In the genomic region with DNA sequence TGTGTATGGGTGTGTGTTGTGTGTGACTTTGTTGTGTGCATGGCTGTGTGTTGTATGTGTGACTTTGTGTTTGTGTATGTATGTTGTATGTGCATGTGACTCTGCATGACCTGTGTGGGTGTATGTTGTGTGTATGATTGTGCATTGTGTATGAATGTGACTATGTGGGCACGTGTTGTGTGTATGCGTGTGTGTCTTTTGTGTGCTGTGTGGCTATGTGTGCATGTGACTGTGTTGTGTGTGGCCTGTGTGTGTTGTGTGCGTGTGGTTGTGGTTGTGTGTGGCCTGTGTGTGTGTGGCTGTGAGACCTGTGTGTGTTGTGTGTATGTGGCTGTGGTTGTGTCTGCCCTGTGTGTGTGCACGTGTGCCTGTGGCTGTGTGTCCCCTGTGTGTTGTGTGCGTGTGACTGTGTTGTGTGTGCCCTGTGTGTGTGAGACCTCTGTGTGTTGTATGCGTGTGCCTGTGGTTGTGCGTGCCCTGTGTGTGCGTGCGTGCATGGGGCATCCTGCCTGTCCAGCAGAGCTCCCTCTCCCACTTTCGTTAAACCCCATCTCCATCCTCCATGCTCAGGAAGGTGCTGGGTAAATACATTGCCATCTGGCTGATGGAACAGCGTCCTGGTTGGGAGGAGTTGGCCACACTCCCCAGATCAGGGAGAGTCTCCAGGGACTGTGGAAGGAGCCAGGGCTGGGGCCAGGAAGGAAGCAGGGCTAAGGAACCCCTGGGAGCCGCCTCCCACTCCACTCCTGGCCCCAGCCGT, we compare ENCODE assay signal across 1 cellular context.
TF ChIP-seq lines count a peak whose summit lies in the region.

No MANE protein-coding gene starts in this region.

TF ChIP-seq in H1, 55 proteins besides CTCF, POLR2A, EP300 and RAD21 (continued from another document):
- TF ChIP-seq CEBPB (IDR thresholded peaks at IDR 0.05; ENCODE audit: low read depth, low read length) = no peak
- no peak for TF ChIP-seq ZNF274 (IDR thresholded peaks at IDR 0.05; ENCODE audit: borderline replicate concordance, extremely low read depth, low read length)
